9 cellular contexts compared by ENCODE assay signal in the genomic region with DNA sequence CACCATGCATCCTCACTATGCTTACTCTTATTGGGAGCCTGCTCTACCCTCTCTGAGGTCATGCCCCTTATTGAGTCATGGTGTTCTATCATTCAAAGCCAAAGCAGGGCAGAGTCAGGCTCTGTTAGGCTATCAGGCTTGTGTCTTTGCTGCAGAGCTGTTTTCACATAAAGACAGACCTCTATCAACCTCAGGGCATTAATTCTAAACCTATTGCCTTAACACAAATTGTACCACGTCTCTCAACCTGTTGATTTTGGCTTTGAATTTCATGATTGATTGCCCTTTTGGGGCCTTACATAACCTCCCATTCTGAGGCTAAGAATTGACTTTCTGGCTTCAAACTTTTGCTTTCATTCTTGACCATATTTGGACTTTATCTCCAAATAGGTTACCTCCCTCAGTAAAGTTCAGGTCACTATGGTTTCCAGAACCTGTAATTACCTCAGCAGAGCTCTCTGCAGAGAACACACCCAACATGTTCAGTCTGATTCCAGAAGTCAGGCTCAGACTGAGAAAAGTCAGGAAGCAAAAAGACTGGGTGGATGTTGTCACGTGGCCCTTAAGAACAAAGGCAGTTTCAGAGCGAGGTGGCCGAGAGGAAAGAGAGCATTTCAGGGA.
A peak's percentile ranks its signal among the peaks of the same experiment; 100 is the strongest.
DNase-seq lines count a peak whose midpoint lies in the region; ATAC-seq and TF ChIP-seq lines count a peak whose summit lies in the region.
"Had no signal": no experiment of that assay in that cellular context is flagged by ENCODE, and none has a peak within 500 bp of the region (broad histone marks: within the 10 kb centered on the region; RNA-seq: fewer than 3 reads in every experiment).

No MANE protein-coding gene starts in this region.

- dilution Hi-C loops in IMR-90 (cut with HindIII; ENCODE audit: low sequenced_read_pairs, unreplicated experiment) = no loop called here

- intact Hi-C loops in IMR-90 (cut with micrococcal nuclease) = loop anchor here (5.0 kb wide), 1 partner anchor 191 kb away; no protein-coding TSS in a partner anchor

- no peak for TF ChIP-seq CTCF in IMR-90 (conservative IDR thresholded peaks at IDR 0.05; ENCODE audit: low read depth, low read length)

- H3K9ac ChIP-seq in IMR-90 (ENCODE audit: low read depth, low read length) (no peak overlapping the region), mucosa of rectum (ENCODE audit: low read depth in 1 of 2, low read length in 2 of 2) (peak overlapping the region in 1 of 2 donors; percentile 52)

- peak overlapping the region; percentile 58 for H2BK20ac ChIP-seq in IMR-90 (ENCODE audit: low read depth, low read length)

- H4K8ac ChIP-seq in IMR-90 (ENCODE audit: low read depth in 2 of 2, low read length in 2 of 2) = peak overlapping the region; percentile 33 to 80

- no peak for TF ChIP-seq RAD21 in IMR-90 (IDR thresholded peaks at IDR 0.05; ENCODE audit: low read length)

- H3K4me3 ChIP-seq in IMR-90 (ENCODE audit: insufficient read depth, low read depth, low read length) = no peak overlapping the region
- H3K4me3 ChIP-seq in mucosa of rectum (ENCODE audit: low read length in 2 of 2) = peak overlapping the region in 1 of 2 donors; percentile 39

- H4K20me1 ChIP-seq in IMR-90 (ENCODE audit: insufficient read depth, low read length) = no peaks in the 10 kb centered on the region

- CTCF ChIA-PET in IMR-90 (lab: Yijun Ruan, JAX) = interaction anchor here (0.9 kb wide), 1 partner anchor 138 kb away, joined by 3 read pairs; no protein-coding TSS in a partner anchor

- peak overlapping the region; percentile 60 for H3K4me2 ChIP-seq in IMR-90 (ENCODE audit: low read depth, low read length)

- H4K5ac ChIP-seq in IMR-90 (ENCODE audit: low read depth, low read length) = peak overlapping the region; percentile 73

- H3K27me3 ChIP-seq in IMR-90 (ENCODE audit: control insufficient read depth, insufficient read depth, low read length) (no peaks in the 10 kb centered on the region), mucosa of rectum (ENCODE audit: control insufficient read depth in 2 of 2, insufficient read depth in 2 of 2, low read length in 2 of 2) (no peaks in the 10 kb centered on the region)

- peak; percentile 78 for ATAC-seq in IMR-90 (ENCODE audit: low read depth)
- no peak for ATAC-seq in HG02852 (IDR thresholded peaks at IDR 0.05; ENCODE audit: unreplicated experiment)

- peak overlapping the region; percentile 47 for H2AK5ac ChIP-seq in IMR-90 (ENCODE audit: low read depth, low read length)

- H2BK120ac ChIP-seq in IMR-90 (ENCODE audit: low read depth, low read length) = peak overlapping the region; percentile 83

- TF ChIP-seq POLR2A in IMR-90 (IDR thresholded peaks at IDR 0.05; ENCODE audit: low read depth, low read length) = no peak

- H4K91ac ChIP-seq in IMR-90 (ENCODE audit: insufficient read depth, low read depth, low read length) = peak overlapping the region; percentile 70

- H3K56ac ChIP-seq in IMR-90 (ENCODE audit: extremely low read depth, insufficient read depth, low read length) = peak overlapping the region; percentile 60

- H3K4me1 ChIP-seq in IMR-90 (ENCODE audit: control insufficient read depth, insufficient read depth, low read length) = peaks cover 16% of the 10 kb centered on the region
- peaks cover 12 to 30% of the 10 kb centered on the region in 2 donors for H3K4me1 ChIP-seq in mucosa of rectum (ENCODE audit: control insufficient read depth in 2 of 2, insufficient read depth in 2 of 2, low read length in 2 of 2)

- no TSS peak for BruUV-seq in IMR-90 (replicated peaks; lab: Mats Ljungman, UMichigan)

- peak overlapping the region; percentile 47 for H3K4ac ChIP-seq in IMR-90 (ENCODE audit: low read depth, low read length)

- peak overlapping the region; percentile 53 for H3K18ac ChIP-seq in IMR-90 (ENCODE audit: low read depth, low read length)

- in situ Hi-C loops in IMR-90 (cut with MboI; ENCODE audit: low sequenced_read_pairs) = no loop called here

- H3K14ac ChIP-seq in IMR-90 (replicated peaks; ENCODE audit: low read depth, low read length) = peak overlapping the region; percentile 31

- POLR2A ChIA-PET in IMR-90 (lab: Charles Lee; ENCODE audit: unreplicated experiment) = interaction anchor here (0.6 kb wide), 1 partner anchor 54 kb away, joined by 3 read pairs; no protein-coding TSS in a partner anchor

- 0% methylated on average over 1 of the region's 4 CpGs; no CpG with 5 or more reads in 1 of the 2 experiments for WGBS in IMR-90 (ENCODE audit: extremely low coverage in 2 of 2, insufficient read length in 1 of 2), 2 experiments

- H3K27ac ChIP-seq in IMR-90 (ENCODE audit: insufficient read depth, low read length) = peak overlapping the region; percentile 91
- H3K27ac ChIP-seq in epithelial cell of prostate = peak overlapping the region; percentile 73
- H3K27ac ChIP-seq in mucosa of rectum (ENCODE audit: low read depth in 2 of 2, low read length in 2 of 2) = peak overlapping the region; percentile 74 to 94

- H3K36me3 ChIP-seq in IMR-90 (ENCODE audit: control insufficient read depth, insufficient read depth, low read length) (no peaks in the 10 kb centered on the region), mucosa of rectum (ENCODE audit: control insufficient read depth in 2 of 2, insufficient read depth in 2 of 2, low read length in 2 of 2) (no peaks in the 10 kb centered on the region)

- peak overlapping the region; percentile 86 for H2BK5ac ChIP-seq in IMR-90 (ENCODE audit: low read depth, low read length, poor library complexity, severe bottlenecking)

- H3K9me1 ChIP-seq in IMR-90 (ENCODE audit: insufficient read depth, low read length) = peaks cover 5% of the 10 kb centered on the region; the same call in 1 of the 2 replicates

- DNase-seq in AG08396 (ENCODE audit: low spot score) = peak; percentile 38
- peak; percentile 76 for DNase-seq in IMR-90
- DNase-seq in epithelial cell of prostate (ENCODE audit: low read depth, low spot score) = no peak
- DNase-seq in GDM1 (lab: John Stamatoyannopoulos, UW) = no peak
- no peak for DNase-seq in NCI-H446 (lab: John Stamatoyannopoulos, UW)
- no peak for DNase-seq in activated CD4-positive, alpha-beta T cell treated with anti-CD3 and anti-CD28 coated beads, Interleukin-2, amount 50 U/mL, for 48 hours
- DNase-seq: cerebellar nuclear complex had no signal

- H2AK9ac ChIP-seq in IMR-90 (replicated peaks; ENCODE audit: low read depth, low read length, poor library complexity) = peak overlapping the region; percentile 10

- no peaks in the 10 kb centered on the region for H3K79me1 ChIP-seq in IMR-90 (ENCODE audit: low read depth in 1 of 2, low read length in 2 of 2)

- H2AFZ ChIP-seq in IMR-90 (replicated peaks; ENCODE audit: low read length, poor library complexity) = peak overlapping the region; percentile 47

- H3K23ac ChIP-seq in IMR-90 (ENCODE audit: low read depth, low read length) = peak overlapping the region; percentile 63; the same call in 1 of the 2 replicates

- H2BK15ac ChIP-seq in IMR-90 (ENCODE audit: low read depth, low read length) = peak overlapping the region; percentile 77

- H3K9me3 ChIP-seq in IMR-90 (ENCODE audit: control insufficient read depth, insufficient read depth, low read length) (no peaks in the 10 kb centered on the region), mucosa of rectum (ENCODE audit: control insufficient read depth in 2 of 2, low read length in 2 of 2) (no peaks in the 10 kb centered on the region)

TF ChIP-seq in IMR-90, 13 proteins besides CTCF, POLR2A, EP300 and RAD21:
- TF ChIP-seq CHD1 (IDR thresholded peaks at IDR 0.05; ENCODE audit: low read depth, low read length) (no peak), RFX5 (IDR thresholded peaks at IDR 0.05; ENCODE audit: low read depth, low read length) (no peak), MXI1 (IDR thresholded peaks at IDR 0.05; ENCODE audit: borderline replicate concordance, low read depth, low read length) (no peak), RCOR1 (IDR thresholded peaks at IDR 0.05; ENCODE audit: insufficient replicate concordance, low read length) (no peak), FOS (IDR thresholded peaks at IDR 0.05; ENCODE audit: low read depth, low read length) (0 out of 2 replicates have a peak, but pooled peaks have one; percentile 2), MAZ (IDR thresholded peaks at IDR 0.05; ENCODE audit: borderline replicate concordance, low read depth, low read length) (no peak), NFE2L2 (IDR thresholded peaks at IDR 0.05; ENCODE audit: low read depth, low read length) (no peak), SMC3 (IDR thresholded peaks at IDR 0.05; ENCODE audit: low read depth, low read length) (no peak), CEBPB (IDR thresholded peaks at IDR 0.05; ENCODE audit: low read depth, low read length) (no peak; the same call in 1 of the 2 replicates), USF2 (IDR thresholded peaks at IDR 0.05; ENCODE audit: low read depth, low read length) (peak; percentile 74), MAFK (IDR thresholded peaks at IDR 0.05; ENCODE audit: low read depth, low read length) (no peak)
- TF ChIP-seq, protein P1, sequence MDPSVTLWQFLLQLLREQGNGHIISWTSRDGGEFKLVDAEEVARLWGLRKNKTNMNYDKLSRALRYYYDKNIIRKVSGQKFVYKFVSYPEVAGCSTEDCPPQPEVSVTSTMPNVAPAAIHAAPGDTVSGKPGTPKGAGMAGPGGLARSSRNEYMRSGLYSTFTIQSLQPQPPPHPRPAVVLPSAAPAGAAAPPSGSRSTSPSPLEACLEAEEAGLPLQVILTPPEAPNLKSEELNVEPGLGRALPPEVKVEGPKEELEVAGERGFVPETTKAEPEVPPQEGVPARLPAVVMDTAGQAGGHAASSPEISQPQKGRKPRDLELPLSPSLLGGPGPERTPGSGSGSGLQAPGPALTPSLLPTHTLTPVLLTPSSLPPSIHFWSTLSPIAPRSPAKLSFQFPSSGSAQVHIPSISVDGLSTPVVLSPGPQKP (IDR thresholded peaks at IDR 0.05; ENCODE audit: borderline replicate concordance, low read depth, low read length) = no peak

Comparison
In these comparisons a context has a peak if more than half of its experiments do, and no peak if none do; other contexts are left out.
1. DNase-seq: peak in AG08396 (single experiment) and IMR-90 (single experiment); none in epithelial cell of prostate (single experiment), GDM1 (single experiment), NCI-H446 (0 of 2) and activated CD4-positive, alpha-beta T cell treated with anti-CD3 and anti-CD28 coated beads, Interleukin-2, amount 50 U/mL, for 48 hours (0 of 2).
2. Peak in every context shown above with its lines, with median percentiles within 50 percentile points of each other: H3K27ac ChIP-seq.